ENCODE assay signal across 11 cellular contexts in the genomic region with DNA sequence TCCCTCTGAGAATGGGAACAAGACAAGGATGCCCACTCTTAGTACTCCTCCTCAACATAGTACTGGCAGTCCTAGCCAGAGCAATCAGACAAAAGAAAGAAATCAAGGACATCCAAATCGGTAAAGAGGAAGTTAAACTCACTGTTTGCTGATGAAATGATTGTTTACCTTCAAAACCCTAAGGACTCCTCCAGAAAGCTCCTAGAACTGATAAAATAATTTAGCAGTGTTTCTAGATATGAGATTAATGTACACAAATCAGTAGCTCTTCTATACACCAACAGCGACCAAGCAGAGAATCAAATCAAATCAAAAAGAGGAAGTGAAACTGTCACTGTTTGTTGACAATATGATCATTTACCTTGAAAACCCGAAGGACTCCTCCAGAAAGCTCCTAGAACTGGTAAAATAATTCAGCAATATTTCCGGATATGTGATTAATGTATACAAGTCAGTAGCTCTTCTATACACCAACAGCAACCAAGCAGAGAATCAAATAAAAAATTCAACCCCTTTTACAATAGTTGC. TPM values are rescaled to one million over a fixed set of nuclear protein-coding genes. Genes with fewer than 3 reads are reported as not detected.
DNase-seq lines count a peak whose midpoint lies in the region; ATAC-seq, FAIRE-seq and TF ChIP-seq lines count a peak whose summit lies in the region.
"Had no signal": no experiment of that assay in that cellular context is flagged by ENCODE, and none has a peak within 500 bp of the region (broad histone marks: within the 10 kb centered on the region; RNA-seq: fewer than 3 reads in every experiment).

No MANE protein-coding gene starts in this region.

- intact Hi-C loops in activated naive CD4-positive, alpha-beta T cell treated with anti-CD3 and anti-CD28 coated beads for 36 hours (cut with micrococcal nuclease), result no loop called here

- TF ChIP-seq CTCF in SU-DHL-6 (IDR thresholded peaks at IDR 0.05; ENCODE audit: insufficient read depth, low read length, poor library complexity, severe bottlenecking), result no peak
- no peak for TF ChIP-seq CTCF in coronary artery (IDR thresholded peaks at IDR 0.05)

- CTCF ChIA-PET in activated naive CD4-positive, alpha-beta T cell treated with anti-CD3 and anti-CD28 coated beads for 36 hours (lab: Charles Lee), result interaction anchor here (0.9 to 1.9 kb wide), 4 partner anchors 17 to 35 kb away, joined by 3 to 6 read pairs (median 4); no protein-coding TSS in a partner anchor

- peak overlapping the region; percentile 41 for H3K4me3 Mint-ChIP-seq in activated naive CD4-positive, alpha-beta T cell treated with anti-CD3 and anti-CD28 coated beads for 36 hours
- H3K4me3 Mint-ChIP-seq in stimulated activated memory B cell treated with anti-CD40 and anti-IgM and Interleukin-4, amounts not matched to agents 10 μg/mL and 1 μg/mL and 100 μg/mL, for 72 hours, result peak overlapping the region; percentile 70

- H3K27me3 Mint-ChIP-seq in activated naive CD4-positive, alpha-beta T cell treated with anti-CD3 and anti-CD28 coated beads for 36 hours (ENCODE audit: low read depth), result no peaks in the 10 kb centered on the region
- no peaks in the 10 kb centered on the region for H3K27me3 Mint-ChIP-seq in stimulated activated memory B cell treated with anti-CD40 and anti-IgM and Interleukin-4, amounts not matched to agents 10 μg/mL and 1 μg/mL and 100 μg/mL, for 72 hours

- H3K9me2 ChIP-seq in SU-DHL-6 (replicated peaks; ENCODE audit: insufficient read depth, low read length), result no peaks in the 10 kb centered on the region

- H3K4me3 ChIP-seq in SU-DHL-6 (ENCODE audit: insufficient read depth, low read length, poor library complexity, severe bottlenecking) (no peak overlapping the region), coronary artery (no peak overlapping the region)
- H3K4me3 ChIP-seq: body of pancreas had no signal

- H3K4me1 Mint-ChIP-seq in activated naive CD4-positive, alpha-beta T cell treated with anti-CD3 and anti-CD28 coated beads for 36 hours (ENCODE audit: low read depth), result peaks cover 75% of the 10 kb centered on the region
- peaks cover 95% of the 10 kb centered on the region for H3K4me1 Mint-ChIP-seq in stimulated activated memory B cell treated with anti-CD40 and anti-IgM and Interleukin-4, amounts not matched to agents 10 μg/mL and 1 μg/mL and 100 μg/mL, for 72 hours

- H3F3A ChIP-seq in SU-DHL-6 (ENCODE audit: insufficient read depth), result peaks cover 33% of the 10 kb centered on the region

- peak overlapping the region; percentile 39 for H3K4me2 ChIP-seq in SU-DHL-6 (ENCODE audit: low read depth, low read length, poor library complexity, severe bottlenecking)

- H2AFZ ChIP-seq in SU-DHL-6 (ENCODE audit: low read depth, low read length, severe bottlenecking), result no peak overlapping the region

- H3K27ac ChIP-seq in SU-DHL-6 (ENCODE audit: low read depth, low read length) (no peak overlapping the region), coronary artery (no peak overlapping the region)
- H3K27ac ChIP-seq: body of pancreas had no signal

- no peak overlapping the region; the same call in 1 of the 2 replicates for H3K9ac ChIP-seq in SU-DHL-6 (ENCODE audit: low read length)

- H3K36me3 ChIP-seq in SU-DHL-6 (ENCODE audit: low read length), result peaks cover 3% of the 10 kb centered on the region

- peak overlapping the region; percentile 6 for H3K27ac Mint-ChIP-seq in activated naive CD4-positive, alpha-beta T cell treated with anti-CD3 and anti-CD28 coated beads for 36 hours
- H3K27ac Mint-ChIP-seq in stimulated activated memory B cell treated with anti-CD40 and anti-IgM and Interleukin-4, amounts not matched to agents 10 μg/mL and 1 μg/mL and 100 μg/mL, for 72 hours, result peak overlapping the region; percentile 71

- DNase-seq in activated naive CD4-positive, alpha-beta T cell treated with anti-CD3 and anti-CD28 coated beads for 36 hours, result no peak
- DNase-seq in activated naive CD4-positive, alpha-beta T cell treated with anti-CD3 and anti-CD28 coated beads, Interleukin-2, amount 50 U/mL, for 16 hours, result no peak
- DNase-seq in coronary artery (ENCODE audit: low spot score), result no peak
- no peak for DNase-seq in NCI-H2107 treated with DMSO at 0.1 percent for 48 hours (lab: John Stamatoyannopoulos, UW; ENCODE audit: unreplicated experiment)
- no peak for DNase-seq in urothelium cell line (ENCODE audit: low spot score)
- DNase-seq: body of pancreas, NCI-H2171, SIG-M5 had no signal

- peaks cover 15% of the 10 kb centered on the region for H3K36me3 Mint-ChIP-seq in activated naive CD4-positive, alpha-beta T cell treated with anti-CD3 and anti-CD28 coated beads for 36 hours (ENCODE audit: low read depth)
- H3K36me3 Mint-ChIP-seq in stimulated activated memory B cell treated with anti-CD40 and anti-IgM and Interleukin-4, amounts not matched to agents 10 μg/mL and 1 μg/mL and 100 μg/mL, for 72 hours, result peaks cover 45% of the 10 kb centered on the region

- no peaks in the 10 kb centered on the region for H3K79me2 ChIP-seq in SU-DHL-6 (ENCODE audit: insufficient read depth, low read length)

- H3K27me3 ChIP-seq in SU-DHL-6 (ENCODE audit: low read length), result no peaks in the 10 kb centered on the region
- H3K27me3 ChIP-seq: body of pancreas had no signal

- no peaks in the 10 kb centered on the region for H3K9me3 Mint-ChIP-seq in activated naive CD4-positive, alpha-beta T cell treated with anti-CD3 and anti-CD28 coated beads for 36 hours
- peaks cover 6% of the 10 kb centered on the region for H3K9me3 Mint-ChIP-seq in stimulated activated memory B cell treated with anti-CD40 and anti-IgM and Interleukin-4, amounts not matched to agents 10 μg/mL and 1 μg/mL and 100 μg/mL, for 72 hours

- no peaks in the 10 kb centered on the region for H4K20me1 ChIP-seq in SU-DHL-6 (ENCODE audit: low read depth, low read length)

- H3K9me3 ChIP-seq in SU-DHL-6 (ENCODE audit: insufficient read depth, low read length), result no peaks in the 10 kb centered on the region
- H3K9me3 ChIP-seq: body of pancreas had no signal

- no peak for FAIRE-seq in urothelium cell line (lab: Jason Lieb, UNC)

- peak; percentile 59 for ATAC-seq in HG03060 (IDR thresholded peaks at IDR 0.05; ENCODE audit: low read depth, unreplicated experiment)
- peak; percentile 70 for ATAC-seq in stimulated activated memory B cell treated with anti-CD40 and anti-IgM and Interleukin-4, amounts not matched to agents 10 μg/mL and 1 μg/mL and 100 μg/mL, for 72 hours
- ATAC-seq: body of pancreas had no signal

RNA-seq across cellular contexts. Expression of a gene that starts 21.7 kb away (rescaled TPM):
- 10 to 100 TPM; 72.2 to 75.8 TPM for total RNA-seq in activated naive CD4-positive, alpha-beta T cell treated with anti-CD3 and anti-CD28 coated beads for 36 hours

RNA-seq across cellular contexts. Expression of a gene that starts 39.8 kb away (rescaled TPM):
- total RNA-seq in activated naive CD4-positive, alpha-beta T cell treated with anti-CD3 and anti-CD28 coated beads for 36 hours, result 100 to 1,000 TPM; 200 to 208 TPM
